In genomic region chr17:61386251-61386650, GRCh38 we compare ENCODE assay signal across 22 cellular contexts. TPM values are rescaled to one million over a fixed set of nuclear protein-coding genes. Genes with fewer than 3 reads are reported as not detected.
"Had no signal": no experiment of that assay in that cellular context is flagged by ENCODE, and none has a peak within 500 bp of the region (broad histone marks: within the 10 kb centered on the region; RNA-seq: fewer than 3 reads in every experiment).

No MANE protein-coding gene starts in this region.

- H3K9me3 Mint-ChIP-seq: activated naive CD4-positive, alpha-beta T cell treated with anti-CD3 and anti-CD28 coated beads, Interleukin-2, amount 50 U/mL, for 72 hours; activated naive CD8-positive, alpha-beta T cell treated with anti-CD3 and anti-CD28 coated beads, Interleukin-2, amount 50 U/mL, for 24 hours; activated T-cell treated with anti-CD3 and anti-CD28 coated beads, Interleukin-2, amount 50 U/mL, for 4 hours; central memory CD8-positive, alpha-beta T cell had no signal

- DNase-seq: activated CD4-positive, alpha-beta T cell treated with anti-CD3 and anti-CD28 coated beads for 48 hours; activated CD4-positive, alpha-beta T cell treated with anti-CD3 and anti-CD28 coated beads, Interleukin-2, amount 50 U/mL, for 4 hours; activated effector memory CD4-positive, alpha-beta T cell treated with anti-CD3 and anti-CD28 coated beads, Interleukin-2, amount 50 U/mL, for 16 hours; activated naive CD4-positive, alpha-beta T cell treated with Interleukin-2 at 50 U/mL for 16 hours; activated naive CD8-positive, alpha-beta T cell treated with anti-CD3 and anti-CD28 coated beads, Interleukin-2, amount 50 U/mL, for 24 hours; activated T-cell treated with anti-CD3 and anti-CD28 coated beads, Interleukin-2, amount 50 U/mL, for 4 hours; amniotic stem cell; body of pancreas; NCI-H1048; NCI-H146; NCI-H187 treated with DMSO at 0.1 percent for 48 hours; NCI-H2081 treated with DMSO at 0.1 percent for 48 hours; NCI-H446; NCI-H524; SK-N-SH; T-helper 1 cell had no signal

- H3K27me3 ChIP-seq: ascending aorta, body of pancreas had no signal

- H3K36me3 Mint-ChIP-seq: activated naive CD4-positive, alpha-beta T cell treated with anti-CD3 and anti-CD28 coated beads, Interleukin-2, amount 50 U/mL, for 72 hours had no signal

- H3K27ac ChIP-seq: ascending aorta, body of pancreas had no signal

- H3K27ac Mint-ChIP-seq: activated naive CD8-positive, alpha-beta T cell treated with anti-CD3 and anti-CD28 coated beads, Interleukin-2, amount 50 U/mL, for 24 hours had no signal

- H3K4me3 Mint-ChIP-seq: activated naive CD8-positive, alpha-beta T cell treated with anti-CD3 and anti-CD28 coated beads, Interleukin-2, amount 50 U/mL, for 24 hours; activated T-cell treated with anti-CD3 and anti-CD28 coated beads, Interleukin-2, amount 50 U/mL, for 4 hours; central memory CD8-positive, alpha-beta T cell had no signal

- H3K27me3 Mint-ChIP-seq: central memory CD8-positive, alpha-beta T cell had no signal

- H3K9me2 ChIP-seq: SK-N-SH had no signal

- H3K9me3 ChIP-seq: ascending aorta, body of pancreas, SK-N-SH had no signal

- ATAC-seq: activated CD4-positive, CD25-positive, alpha-beta regulatory T cell treated with anti-CD3 and anti-CD28 coated beads, Interleukin-2, amount 50 U/mL, for 24 hours; activated naive CD4-positive, alpha-beta T cell treated with anti-CD3 and anti-CD28 coated beads, Interleukin-2, amount 50 U/mL, for 72 hours; activated naive CD8-positive, alpha-beta T cell treated with anti-CD3 and anti-CD28 coated beads, Interleukin-2, amount 50 U/mL, for 24 hours; activated T-cell treated with anti-CD3 and anti-CD28 coated beads, Interleukin-2, amount 50 U/mL, for 4 hours; body of pancreas had no signal

- FAIRE-seq: RCC 7860 had no signal

- H3K4me2 ChIP-seq: SK-N-SH had no signal

- H3K36me3 ChIP-seq: ascending aorta had no signal

- H3K4me1 Mint-ChIP-seq: activated naive CD8-positive, alpha-beta T cell treated with anti-CD3 and anti-CD28 coated beads, Interleukin-2, amount 50 U/mL, for 24 hours had no signal

- H3K4me3 ChIP-seq: ascending aorta, body of pancreas had no signal

RNA-seq across cellular contexts. Expression of gene TBX2, which starts 13.4 kb away (rescaled TPM):
- total RNA-seq: activated naive CD4-positive, alpha-beta T cell treated with anti-CD3 and anti-CD28 coated beads, Interleukin-2, amount 50 U/mL, for 72 hours; T-helper 2 cell treated with Interferon-gamma antibody and Interleukin-4, amounts not matched to agents 100 ng/mL and 5 ng/mL, for 36 hours had no signal
